Comparison of ENCODE assay signal across 20 cellular contexts in the genomic region with DNA sequence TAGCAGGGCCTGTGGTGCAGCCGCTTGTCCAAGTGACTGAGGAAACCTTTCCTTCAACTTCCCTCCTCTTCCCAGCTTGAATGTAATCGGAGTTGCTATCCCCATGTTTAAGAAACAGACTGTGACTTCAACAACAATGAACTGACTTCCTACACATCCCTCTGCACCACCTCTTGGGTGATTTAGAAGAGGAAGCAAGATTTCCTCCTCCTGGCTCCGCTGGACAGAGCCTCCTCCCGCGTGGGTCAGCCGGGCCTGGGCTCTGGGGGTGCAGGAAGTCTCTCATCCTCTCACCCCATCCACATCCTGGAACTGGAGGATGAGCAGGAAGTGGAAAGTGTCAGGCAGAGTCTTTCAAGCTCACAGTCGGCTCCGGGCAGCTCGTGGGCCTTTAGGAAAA.
DNase-seq lines count a peak whose midpoint lies in the region; ATAC-seq, FAIRE-seq and TF ChIP-seq lines count a peak whose summit lies in the region.
"Had no signal": no experiment of that assay in that cellular context is flagged by ENCODE, and none has a peak within 500 bp of the region (broad histone marks: within the 10 kb centered on the region; RNA-seq: fewer than 3 reads in every experiment).

No MANE protein-coding gene starts in this region.

- H4K20me1 ChIP-seq in HepG2 (ENCODE audit: insufficient read depth, low read length), result no peaks in the 10 kb centered on the region

- no peak overlapping the region for H3K4me2 ChIP-seq in HepG2 (ENCODE audit: low read depth, low read length)

- H3K4me1 ChIP-seq in liver (ENCODE audit: control insufficient read depth in 4 of 4, insufficient read depth in 4 of 4, low read length in 3 of 4) (no peaks in the 10 kb centered on the region), HepG2 (ENCODE audit: insufficient read depth, low read length) (no peaks in the 10 kb centered on the region), mucosa of descending colon (ENCODE audit: low read depth) (peaks cover 12% of the 10 kb centered on the region)

- TF ChIP-seq EP300 in HepG2 (IDR thresholded peaks at IDR 0.05; ENCODE audit: low read depth in 2 of 2, low read length in 2 of 2), result no peak
- no peak for TF ChIP-seq EP300 in HepG2 (CRISPR knock-in tag; IDR thresholded peaks at IDR 0.05; ENCODE audit: borderline replicate concordance)

- WGBS in liver, result 60% methylated on average over 9 of the region's 9 CpGs
- 61% methylated on average over 9 of the region's 9 CpGs for WGBS in HepG2 (ENCODE audit: low lambda C conversion rate)

- no peak for ATAC-seq in HepG2
- ATAC-seq in mucosa of descending colon, result peak; percentile 33
- ATAC-seq: activated CD4-positive, alpha-beta T cell treated with anti-CD3 and anti-CD28 coated beads for 36 hours; naive thymus-derived CD8-positive, alpha-beta T cell had no signal

- TF ChIP-seq RAD21 in liver (IDR thresholded peaks at IDR 0.05) (peak; percentile 12 to 46), HepG2 (CRISPR knock-in tag; IDR thresholded peaks at IDR 0.05) (no peak)

- POLR2A ChIA-PET in HepG2 (lab: Yijun Ruan, JAX), result no interaction called here

- no peak overlapping the region for H3K9ac ChIP-seq in liver (ENCODE audit: low read depth in 1 of 2, low read length in 2 of 2)
- no peak overlapping the region for H3K9ac ChIP-seq in HepG2 (ENCODE audit: insufficient read depth, low read depth, low read length)

- H2AFZ ChIP-seq in HepG2 (ENCODE audit: low read length), result no peak overlapping the region

- intact Hi-C loops in HepG2 (cut with micrococcal nuclease; ENCODE audit: unreplicated experiment) (no loop called here), mucosa of descending colon (cut with DNase I, micrococcal nuclease) (no loop called here)

- H3K27ac ChIP-seq in liver (ENCODE audit: low read depth in 1 of 2, low read length in 2 of 2) (peak overlapping the region in 1 of 2 donors; percentile 54), HepG2 (ENCODE audit: extremely low read length, insufficient read depth, low read length) (no peak overlapping the region)
- H3K27ac ChIP-seq: thoracic aorta had no signal

- H3K4me3 ChIP-seq in liver (ENCODE audit: low read depth in 1 of 3, low read length in 3 of 3) (no peak overlapping the region), HepG2 (replicated peaks in 1 of 3; ENCODE audit: insufficient read depth in 1 of 3, low read depth in 2 of 3, low read length in 3 of 3) (no peak overlapping the region), mucosa of descending colon (no peak overlapping the region)
- H3K4me3 ChIP-seq: thoracic aorta had no signal

- CTCF ChIA-PET in HepG2 (lab: Yijun Ruan, JAX; ENCODE audit: low intra/inter-chr PET ratio, low total read pairs), result no interaction called here

- H3K27me3 ChIP-seq in liver (ENCODE audit: control insufficient read depth in 4 of 4, insufficient read depth in 4 of 4, low read length in 3 of 4) (no peaks in the 10 kb centered on the region), HepG2 (ENCODE audit: control insufficient read depth in 1 of 2, insufficient read depth in 2 of 2, low read length in 2 of 2) (peaks cover 0 to 8% of the 10 kb centered on the region in 2 experiments; a peak in 1 of 5 replicates)

- TF ChIP-seq POLR2A in HepG2 (IDR thresholded peaks at IDR 0.05; ENCODE audit: insufficient read depth in 1 of 2, low read depth in 2 of 2, low read length in 2 of 2), result no peak

- DNase-seq in HepG2 (ENCODE audit: low spot score) (no peak), glomerular endothelial cell (ENCODE audit: extremely low read depth, low read depth, low spot score) (peak; percentile 4), mucosa of descending colon (peak in 2 of 3 donors; percentile 28 to 49), GF-D8 (lab: John Stamatoyannopoulos, UW) (no peak), AG08395 (ENCODE audit: low spot score) (no peak), D341Med (ENCODE audit: low spot score) (no peak)
- DNase-seq in activated effector memory CD4-positive, alpha-beta T cell treated with anti-CD3 and anti-CD28 coated beads, Interleukin-2, amount 50 U/mL, for 16 hours, result no peak
- DNase-seq: ACHN; activated CD4-positive, alpha-beta T cell treated with anti-CD3 and anti-CD28 coated beads for 36 hours; amygdala; CD4-positive, CD25-positive, alpha-beta regulatory T cell; hypothalamus; kidney glomerular epithelial cell; naive thymus-derived CD8-positive, alpha-beta T cell; NCI-H187 treated with DMSO at 0.1 percent for 48 hours; NCI-H446; posterior cingulate gyrus; stimulated activated CD4-positive, alpha-beta T cell treated with anti-CD3 and anti-CD28 coated beads, Interleukin-12 subunit alpha, Interleukin-12 subunit beta, amount 100 ng/mL, for 4 hours had no signal

- TF ChIP-seq CTCF in liver (IDR thresholded peaks at IDR 0.05; ENCODE audit: low read depth, low read length, missing input control), result no peak
- no peak for TF ChIP-seq CTCF in HepG2 (CRISPR knock-in tag; IDR thresholded peaks at IDR 0.05)
- no peak for TF ChIP-seq CTCF in mucosa of descending colon (IDR thresholded peaks at IDR 0.05)

- H3K9me3 ChIP-seq in liver (ENCODE audit: control insufficient read depth in 4 of 4, low read length in 3 of 4) (no peaks in the 10 kb centered on the region), HepG2 (ENCODE audit: low read length) (no peaks in the 10 kb centered on the region), mucosa of descending colon (no peaks in the 10 kb centered on the region)
- H3K9me3 ChIP-seq: thoracic aorta had no signal

- no TSS peak for BruUV-seq in HepG2 (replicated peaks; lab: Mats Ljungman, UMichigan)

- H3K79me2 ChIP-seq in HepG2 (ENCODE audit: insufficient read depth, low read length), result no peaks in the 10 kb centered on the region

- FAIRE-seq in HepG2 (lab: Jason Lieb, UNC), result no peak

- H3K36me3 ChIP-seq in liver (ENCODE audit: control insufficient read depth in 4 of 4, insufficient read depth in 3 of 4, low read depth in 1 of 4, low read length in 3 of 4) (no peaks in the 10 kb centered on the region), HepG2 (replicated peaks in 1 of 2; ENCODE audit: control insufficient read depth in 1 of 2, insufficient read depth in 2 of 2, low read length in 2 of 2) (no peaks in the 10 kb centered on the region), mucosa of descending colon (ENCODE audit: low read depth) (no peaks in the 10 kb centered on the region)
- H3K36me3 ChIP-seq: thoracic aorta had no signal

- in situ Hi-C loops in HepG2 (cut with HindIII; ENCODE audit: extremely low pct_ligation_motif_present, low pct_unique_long_range_greater_than_20kb), result no loop called here

TF ChIP-seq in liver, 16 proteins besides CTCF, POLR2A, EP300 and RAD21:
- TF ChIP-seq, protein P1, sequence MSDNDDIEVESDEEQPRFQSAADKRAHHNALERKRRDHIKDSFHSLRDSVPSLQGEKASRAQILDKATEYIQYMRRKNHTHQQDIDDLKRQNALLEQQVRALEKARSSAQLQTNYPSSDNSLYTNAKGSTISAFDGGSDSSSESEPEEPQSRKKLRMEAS (IDR thresholded peaks at IDR 0.05), result peak; percentile 67
- peak; percentile 74 for TF ChIP-seq NR2F2 (IDR thresholded peaks at IDR 0.05)
- TF ChIP-seq FOXA2 (IDR thresholded peaks at IDR 0.05), result no peak

TF ChIP-seq in HepG2, 621 proteins besides CTCF, POLR2A, EP300 and RAD21:
- TF ChIP-seq HNF4A (CRISPR knock-in tag; IDR thresholded peaks at IDR 0.05), result no peak
- TF ChIP-seq ZNF383 (CRISPR knock-in tag; IDR thresholded peaks at IDR 0.05; ENCODE audit: borderline replicate concordance), result no peak

Comparison
In these comparisons a context has a peak if more than half of its experiments do, and no peak if none do; other contexts are left out.
1. DNase-seq: peak in glomerular endothelial cell (single experiment) and mucosa of descending colon (2 of 3); none in HepG2 (single experiment), GF-D8 (single experiment), activated effector memory CD4-positive, alpha-beta T cell treated with anti-CD3 and anti-CD28 coated beads, Interleukin-2, amount 50 U/mL, for 16 hours (single experiment), AG08395 (single experiment) and D341Med (single experiment).